1 cellular context compared by ENCODE assay signal in the genomic region with DNA sequence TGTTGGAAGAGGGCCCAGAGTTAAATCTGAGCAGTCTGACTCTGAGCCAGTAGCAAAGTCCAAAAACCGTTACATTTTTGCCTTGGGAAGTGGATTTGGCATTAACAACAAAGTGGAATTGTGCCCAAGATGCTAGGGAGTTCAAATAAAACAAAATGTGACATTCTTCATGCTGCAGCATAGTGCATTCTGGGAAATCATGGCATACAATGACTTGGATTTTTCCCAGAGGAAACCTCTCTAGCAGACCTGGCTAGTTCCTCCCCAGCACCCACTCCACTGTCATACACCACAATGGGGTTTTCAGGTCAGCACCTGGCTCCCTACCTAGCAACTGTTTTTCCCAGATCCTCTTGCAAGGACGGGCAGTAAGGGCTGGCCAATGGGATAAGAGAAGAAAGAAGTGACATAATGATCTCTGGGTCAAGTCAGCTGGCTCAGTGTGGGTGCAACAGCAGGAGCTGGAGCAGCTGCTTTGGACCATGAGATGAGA.
TF ChIP-seq lines count a peak whose summit lies in the region.

No MANE protein-coding gene starts in this region.

TF ChIP-seq in HCT116, 20 proteins besides CTCF, POLR2A, EP300 and RAD21 (continued from another document):
- TF ChIP-seq, protein P1, sequence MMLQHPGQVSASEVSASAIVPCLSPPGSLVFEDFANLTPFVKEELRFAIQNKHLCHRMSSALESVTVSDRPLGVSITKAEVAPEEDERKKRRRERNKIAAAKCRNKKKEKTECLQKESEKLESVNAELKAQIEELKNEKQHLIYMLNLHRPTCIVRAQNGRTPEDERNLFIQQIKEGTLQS (IDR thresholded peaks at IDR 0.05) = no peak
- TF ChIP-seq POLR2AphosphoS5 (IDR thresholded peaks at IDR 0.05; ENCODE audit: low read depth, low read length) (no peak), JUND (IDR thresholded peaks at IDR 0.05) (no peak), CBX3 (IDR thresholded peaks at IDR 0.05; ENCODE audit: low read depth) (no peak), ELF1 (IDR thresholded peaks at IDR 0.05; ENCODE audit: borderline replicate concordance, low read depth) (no peak), CEBPB (IDR thresholded peaks at IDR 0.05; ENCODE audit: low read depth) (no peak), TCF7L2 (IDR thresholded peaks at IDR 0.05; ENCODE audit: borderline replicate concordance, extremely low read depth, insufficient read depth, insufficient read length) (no peak)
- TF ChIP-seq, protein P2, sequence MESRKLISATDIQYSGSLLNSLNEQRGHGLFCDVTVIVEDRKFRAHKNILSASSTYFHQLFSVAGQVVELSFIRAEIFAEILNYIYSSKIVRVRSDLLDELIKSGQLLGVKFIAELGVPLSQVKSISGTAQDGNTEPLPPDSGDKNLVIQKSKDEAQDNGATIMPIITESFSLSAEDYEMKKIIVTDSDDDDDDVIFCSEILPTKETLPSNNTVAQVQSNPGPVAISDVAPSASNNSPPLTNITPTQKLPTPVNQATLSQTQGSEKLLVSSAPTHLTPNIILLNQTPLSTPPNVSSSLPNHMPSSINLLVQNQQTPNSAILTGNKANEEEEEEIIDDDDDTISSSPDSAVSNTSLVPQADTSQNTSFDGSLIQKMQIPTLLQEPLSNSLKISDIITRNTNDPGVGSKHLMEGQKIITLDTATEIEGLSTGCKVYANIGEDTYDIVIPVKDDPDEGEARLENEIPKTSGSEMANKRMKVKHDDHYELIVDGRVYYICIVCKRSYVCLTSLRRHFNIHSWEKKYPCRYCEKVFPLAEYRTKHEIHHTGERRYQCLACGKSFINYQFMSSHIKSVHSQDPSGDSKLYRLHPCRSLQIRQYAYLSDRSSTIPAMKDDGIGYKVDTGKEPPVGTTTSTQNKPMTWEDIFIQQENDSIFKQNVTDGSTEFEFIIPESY (IDR thresholded peaks at IDR 0.05; ENCODE audit: extremely low read depth, insufficient replicate concordance, low read length) = no peak
